Comparison of ENCODE assay signal across 1 cellular context in genomic region chr2:54454922-54455583, GRCh38.
TF ChIP-seq lines count a peak whose summit lies in the region.

No MANE protein-coding gene starts in this region.

TF ChIP-seq in HepG2, 621 proteins besides CTCF, POLR2A, EP300 and RAD21 (continued from another document and continues in another):
- TF ChIP-seq ZNF687 (CRISPR knock-in tag; IDR thresholded peaks at IDR 0.05) (peak; percentile 80), ZBTB8A (CRISPR knock-in tag; IDR thresholded peaks at IDR 0.05; ENCODE audit: borderline replicate concordance, low read depth) (no peak), ZNF605 (CRISPR knock-in tag; IDR thresholded peaks at IDR 0.05) (no peak; the same call in 1 of the 2 replicates), ZNF20 (CRISPR knock-in tag; IDR thresholded peaks at IDR 0.05) (no peak), MYPOP (CRISPR knock-in tag; IDR thresholded peaks at IDR 0.05) (no peak; the same call in 1 of the 2 replicates), ZMAT5 (CRISPR knock-in tag; IDR thresholded peaks at IDR 0.05; ENCODE audit: borderline replicate concordance, low read depth) (no peak), HDAC1 (CRISPR knock-in tag; IDR thresholded peaks at IDR 0.05) (no peak), ZHX2 (IDR thresholded peaks at IDR 0.05; ENCODE audit: low read depth) (peak; percentile 34; the same call in 1 of the 2 replicates), ZHX2 (CRISPR knock-in tag; IDR thresholded peaks at IDR 0.05; ENCODE audit: borderline replicate concordance) (no peak), BRCA1 (CRISPR knock-in tag; IDR thresholded peaks at IDR 0.05) (no peak), NONO (IDR thresholded peaks at IDR 0.05) (no peak), NONO (CRISPR knock-in tag; conservative IDR thresholded peaks at IDR 0.05) (0 out of 2 replicates have a peak, but pooled peaks have one; percentile 36), ZNF563 (CRISPR knock-in tag; IDR thresholded peaks at IDR 0.05) (no peak), SALL1 (CRISPR knock-in tag; IDR thresholded peaks at IDR 0.05) (peak; percentile 47; the same call in 1 of the 2 replicates), DR1 (CRISPR knock-in tag; IDR thresholded peaks at IDR 0.05) (no peak), ZNF3 (CRISPR knock-in tag; IDR thresholded peaks at IDR 0.05) (0 out of 2 replicates have a peak, but pooled peaks have one; percentile 24), PATZ1 (CRISPR knock-in tag; IDR thresholded peaks at IDR 0.05) (peak; percentile 44), ZNF468 (CRISPR knock-in tag; IDR thresholded peaks at IDR 0.05) (no peak), HNF4A (CRISPR knock-in tag; IDR thresholded peaks at IDR 0.05) (no peak), U2AF2 (IDR thresholded peaks at IDR 0.05; ENCODE audit: low read depth, low read length) (peak; percentile 72; the same call in 1 of the 2 replicates), ZNF629 (CRISPR knock-in tag; conservative IDR thresholded peaks at IDR 0.05) (no peak), NKX3-1 (CRISPR knock-in tag; IDR thresholded peaks at IDR 0.05) (peak; percentile 69; the same call in 1 of the 2 replicates), SMYD3 (CRISPR knock-in tag; IDR thresholded peaks at IDR 0.05) (no peak), ZNF615 (CRISPR knock-in tag; IDR thresholded peaks at IDR 0.05; ENCODE audit: borderline replicate concordance) (peak; percentile 81; the same call in 1 of the 2 replicates), CEBPG (CRISPR knock-in tag; IDR thresholded peaks at IDR 0.05) (peak; percentile 32; the same call in 1 of the 2 replicates), ZKSCAN8 (CRISPR knock-in tag; IDR thresholded peaks at IDR 0.05; ENCODE audit: borderline replicate concordance) (peak; percentile 15), ZNF362 (CRISPR knock-in tag; IDR thresholded peaks at IDR 0.05; ENCODE audit: borderline replicate concordance) (no peak), ZBTB10 (CRISPR knock-in tag; IDR thresholded peaks at IDR 0.05; ENCODE audit: borderline replicate concordance) (no peak), ZSCAN9 (CRISPR knock-in tag; IDR thresholded peaks at IDR 0.05; ENCODE audit: borderline replicate concordance) (peak; percentile 63; the same call in 1 of the 2 replicates), AKAP8 (CRISPR knock-in tag; IDR thresholded peaks at IDR 0.05) (no peak), ZNF260 (CRISPR knock-in tag; IDR thresholded peaks at IDR 0.05; ENCODE audit: borderline replicate concordance, low read depth) (no peak), ZNF432 (CRISPR knock-in tag; IDR thresholded peaks at IDR 0.05; ENCODE audit: borderline replicate concordance) (no peak), PRMT3 (CRISPR knock-in tag; IDR thresholded peaks at IDR 0.05; ENCODE audit: borderline replicate concordance, low read depth) (no peak), ZNF138 (CRISPR knock-in tag; IDR thresholded peaks at IDR 0.05; ENCODE audit: low read depth) (no peak), HES4 (CRISPR knock-in tag; IDR thresholded peaks at IDR 0.05; ENCODE audit: borderline replicate concordance) (no peak), ZNF562 (CRISPR knock-in tag; IDR thresholded peaks at IDR 0.05; ENCODE audit: borderline replicate concordance) (no peak)
- TF ChIP-seq, protein P1, sequence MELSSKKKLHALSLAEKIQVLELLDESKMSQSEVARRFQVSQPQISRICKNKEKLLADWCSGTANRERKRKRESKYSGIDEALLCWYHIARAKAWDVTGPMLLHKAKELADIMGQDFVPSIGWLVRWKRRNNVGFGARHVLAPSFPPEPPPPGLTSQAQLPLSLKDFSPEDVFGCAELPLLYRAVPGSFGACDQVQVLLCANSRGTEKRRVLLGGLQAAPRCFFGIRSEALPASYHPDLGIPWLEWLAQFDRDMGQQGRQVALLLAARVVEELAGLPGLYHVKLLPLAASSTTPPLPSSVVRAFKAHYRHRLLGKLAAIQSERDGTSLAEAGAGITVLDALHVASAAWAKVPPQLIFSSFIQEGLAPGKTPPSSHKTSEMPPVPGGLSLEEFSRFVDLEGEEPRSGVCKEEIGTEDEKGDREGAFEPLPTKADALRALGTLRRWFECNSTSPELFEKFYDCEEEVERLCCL (CRISPR knock-in tag; IDR thresholded peaks at IDR 0.05; ENCODE audit: borderline replicate concordance) = no peak
- TF ChIP-seq, protein P2, sequence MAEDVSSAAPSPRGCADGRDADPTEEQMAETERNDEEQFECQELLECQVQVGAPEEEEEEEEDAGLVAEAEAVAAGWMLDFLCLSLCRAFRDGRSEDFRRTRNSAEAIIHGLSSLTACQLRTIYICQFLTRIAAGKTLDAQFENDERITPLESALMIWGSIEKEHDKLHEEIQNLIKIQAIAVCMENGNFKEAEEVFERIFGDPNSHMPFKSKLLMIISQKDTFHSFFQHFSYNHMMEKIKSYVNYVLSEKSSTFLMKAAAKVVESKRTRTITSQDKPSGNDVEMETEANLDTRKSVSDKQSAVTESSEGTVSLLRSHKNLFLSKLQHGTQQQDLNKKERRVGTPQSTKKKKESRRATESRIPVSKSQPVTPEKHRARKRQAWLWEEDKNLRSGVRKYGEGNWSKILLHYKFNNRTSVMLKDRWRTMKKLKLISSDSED (CRISPR knock-in tag; IDR thresholded peaks at IDR 0.05) = 0 out of 2 replicates have a peak, but pooled peaks have one; percentile 48
- TF ChIP-seq, protein P3, sequence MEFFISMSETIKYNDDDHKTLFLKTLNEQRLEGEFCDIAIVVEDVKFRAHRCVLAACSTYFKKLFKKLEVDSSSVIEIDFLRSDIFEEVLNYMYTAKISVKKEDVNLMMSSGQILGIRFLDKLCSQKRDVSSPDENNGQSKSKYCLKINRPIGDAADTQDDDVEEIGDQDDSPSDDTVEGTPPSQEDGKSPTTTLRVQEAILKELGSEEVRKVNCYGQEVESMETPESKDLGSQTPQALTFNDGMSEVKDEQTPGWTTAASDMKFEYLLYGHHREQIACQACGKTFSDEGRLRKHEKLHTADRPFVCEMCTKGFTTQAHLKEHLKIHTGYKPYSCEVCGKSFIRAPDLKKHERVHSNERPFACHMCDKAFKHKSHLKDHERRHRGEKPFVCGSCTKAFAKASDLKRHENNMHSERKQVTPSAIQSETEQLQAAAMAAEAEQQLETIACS (CRISPR knock-in tag; IDR thresholded peaks at IDR 0.05) = peak; percentile 25; the same call in 1 of the 2 replicates
